Comparison of ENCODE assay signal across 2 cellular contexts in the genomic region with DNA sequence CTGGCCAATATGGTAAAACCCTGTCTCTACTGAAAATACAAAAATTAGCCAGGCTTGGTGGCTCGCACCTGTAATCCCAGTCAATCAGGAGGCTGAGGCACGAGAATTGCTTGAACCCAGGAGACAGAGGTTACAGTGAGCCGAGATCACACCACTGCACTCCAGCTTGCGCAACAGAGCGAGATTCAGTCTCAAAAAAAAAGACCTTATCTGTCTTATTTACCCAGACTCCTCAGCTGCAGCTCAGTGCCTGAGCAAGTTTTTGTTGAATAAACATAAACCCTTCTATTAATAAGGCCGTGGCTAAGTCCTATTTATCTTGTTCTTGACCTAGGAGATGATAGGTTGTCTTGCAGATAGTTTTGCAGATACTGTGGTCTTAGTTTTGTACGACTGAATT.
TF ChIP-seq lines count a peak whose summit lies in the region.

No MANE protein-coding gene starts in this region.

TF ChIP-seq in IMR-90, 13 proteins besides CTCF, POLR2A, EP300 and RAD21:
- no peak for TF ChIP-seq FOS (IDR thresholded peaks at IDR 0.05; ENCODE audit: low read depth, low read length)
- peak; percentile 72 for TF ChIP-seq CEBPB (IDR thresholded peaks at IDR 0.05; ENCODE audit: low read depth, low read length)

TF ChIP-seq in K562, 482 proteins besides CTCF, POLR2A, EP300 and RAD21:
- TF ChIP-seq ZNF197 (CRISPR knock-in tag; IDR thresholded peaks at IDR 0.05; ENCODE audit: low read depth) (no peak), SMARCC2 (IDR thresholded peaks at IDR 0.05; ENCODE audit: low read depth) (no peak), NR2C1 (IDR thresholded peaks at IDR 0.05) (no peak), NR2C1 (tag; IDR thresholded peaks at IDR 0.05) (peak; percentile 15; the same call in 1 of the 2 replicates), DMBX1 (CRISPR knock-in tag; IDR thresholded peaks at IDR 0.05; ENCODE audit: borderline replicate concordance) (no peak), ZNF212 (CRISPR knock-in tag; IDR thresholded peaks at IDR 0.05) (no peak), RBBP5 (IDR thresholded peaks at IDR 0.05; ENCODE audit: borderline replicate concordance, insufficient read depth, low read length, poor library complexity, severe bottlenecking) (no peak), POLR2H (tag; IDR thresholded peaks at IDR 0.05; ENCODE audit: low read depth) (no peak), CREB1 (IDR thresholded peaks at IDR 0.05) (no peak), CREB1 (CRISPR knock-in tag; IDR thresholded peaks at IDR 0.05) (no peak), ZNF511 (CRISPR knock-in tag; IDR thresholded peaks at IDR 0.05) (no peak), ZNF23 (CRISPR knock-in tag; IDR thresholded peaks at IDR 0.05) (no peak), PKNOX1 (IDR thresholded peaks at IDR 0.05) (0 out of 2 replicates have a peak, but pooled peaks have one; percentile 6), CEBPG (CRISPR knock-in tag; IDR thresholded peaks at IDR 0.05) (peak; percentile 85), CEBPG (tag; conservative IDR thresholded peaks at IDR 0.05 in 1 of 2, IDR thresholded peaks at IDR 0.05 in 1 of 2) (peak; percentile 81 to 88), NRF1 (conservative IDR thresholded peaks at IDR 0.05 in 1 of 2, IDR thresholded peaks at IDR 0.05 in 1 of 2) (peak in 1 of 2 experiments; percentile 36; a peak in 2 of 4 replicates), ZNF232 (CRISPR knock-in tag; IDR thresholded peaks at IDR 0.05) (no peak), MEF2A (IDR thresholded peaks at IDR 0.05; ENCODE audit: control insufficient read depth, low read depth, low read length) (no peak), CEBPB (tag; IDR thresholded peaks at IDR 0.05) (peak; percentile 98), DPF2 (IDR thresholded peaks at IDR 0.05) (peak; percentile 32; the same call in 1 of the 2 replicates), SMAD1 (IDR thresholded peaks at IDR 0.05; ENCODE audit: low read depth, low read length, partially characterized antibody) (no peak), BHLHE40 (IDR thresholded peaks at IDR 0.05; ENCODE audit: low read length) (0 out of 2 replicates have a peak, but pooled peaks have one; percentile 9), ZNF384 (IDR thresholded peaks at IDR 0.05; ENCODE audit: low read depth, low read length) (peak; percentile 55)
